ENCODE assay signal across 11 cellular contexts in genomic region chr10:79223346-79224048, GRCh38.
DNase-seq lines count a peak whose midpoint lies in the region; ATAC-seq and TF ChIP-seq lines count a peak whose summit lies in the region.
"Had no signal": no experiment of that assay in that cellular context is flagged by ENCODE, and none has a peak within 500 bp of the region (broad histone marks: within the 10 kb centered on the region; RNA-seq: fewer than 3 reads in every experiment).

No MANE protein-coding gene starts in this region.

- no peak for ATAC-seq in HG02763 (IDR thresholded peaks at IDR 0.05; ENCODE audit: unreplicated experiment)
- no peak for ATAC-seq in CD8-positive, alpha-beta T cell
- ATAC-seq: stimulated activated effector memory CD8-positive, alpha-beta T cell treated with anti-CD3 and anti-CD28 coated beads, Interleukin-12 subunit alpha, Interleukin-12 subunit beta, amount 100 ng/mL, for 72 hours had no signal

- H3K9me3 Mint-ChIP-seq in CD8-positive, alpha-beta T cell = no peaks in the 10 kb centered on the region
- H3K9me3 Mint-ChIP-seq in activated T-helper 1 cell treated with anti-CD3 and anti-CD28 coated beads, Interleukin-12 subunit alpha, Interleukin-12 subunit beta, Interleukin-2, Interleukin-4 antibody, amounts not matched to agents 30 ng/mL and 10 ng/mL and 1 ng/mL, durations not matched to agents 14 hours and 24 hours and 36 hours = no peaks in the 10 kb centered on the region
- H3K9me3 Mint-ChIP-seq: stimulated activated effector memory CD8-positive, alpha-beta T cell treated with anti-CD3 and anti-CD28 coated beads, Interleukin-12 subunit alpha, Interleukin-12 subunit beta, amount 100 ng/mL, for 72 hours had no signal

- H3K9me3 ChIP-seq in CD8-positive, alpha-beta T cell (ENCODE audit: low read length) = no peaks in the 10 kb centered on the region

- H3K4me1 ChIP-seq in CD8-positive, alpha-beta T cell (ENCODE audit: insufficient read depth, low read length) = no peaks in the 10 kb centered on the region

- H3K27ac ChIP-seq in CD8-positive, alpha-beta T cell (ENCODE audit: low read depth, low read length) = no peak overlapping the region

- peak; percentile 94 for DNase-seq in ELF-1 (ENCODE audit: low read depth, low spot score)
- peak; percentile 86 to 95 for DNase-seq in dermis microvascular lymphatic vessel endothelial cell (ENCODE audit: low read depth in 2 of 2)
- DNase-seq in islet precursor cell = peak; percentile 99
- peak; percentile 75 for DNase-seq in renal cortical epithelial cell (ENCODE audit: low read depth)
- no peak for DNase-seq in CD8-positive, alpha-beta T cell
- no peak for DNase-seq in NCI-H1417 treated with DMSO at 0.1 percent for 48 hours (lab: John Stamatoyannopoulos, UW)
- DNase-seq in activated T-helper 1 cell treated with anti-CD3 and anti-CD28 coated beads, Interleukin-12 subunit alpha, Interleukin-12 subunit beta, Interleukin-2, Interleukin-4 antibody, amounts not matched to agents 30 ng/mL and 10 ng/mL and 1 ng/mL, durations not matched to agents 14 hours and 24 hours and 36 hours (ENCODE audit: low spot score) = no peak
- DNase-seq: activated CD8-positive, alpha-beta memory T cell treated with anti-CD3 and anti-CD28 coated beads for 24 hours; effector memory CD4-positive, alpha-beta T cell had no signal

- H3K27me3 ChIP-seq in CD8-positive, alpha-beta T cell (ENCODE audit: insufficient read depth, low read length) = no peaks in the 10 kb centered on the region

- intact Hi-C loops in CD8-positive, alpha-beta T cell (cut with DNase I, micrococcal nuclease) = no loop called here
- intact Hi-C loops in activated T-helper 1 cell treated with anti-CD3 and anti-CD28 coated beads, Interleukin-12 subunit alpha, Interleukin-12 subunit beta, Interleukin-2, Interleukin-4 antibody, amounts not matched to agents 30 ng/mL and 10 ng/mL and 1 ng/mL, durations not matched to agents 14 hours and 24 hours and 36 hours (cut with micrococcal nuclease) = no loop called here

- no peaks in the 10 kb centered on the region for H3K27me3 Mint-ChIP-seq in CD8-positive, alpha-beta T cell (ENCODE audit: low read depth)
- H3K27me3 Mint-ChIP-seq in activated T-helper 1 cell treated with anti-CD3 and anti-CD28 coated beads, Interleukin-12 subunit alpha, Interleukin-12 subunit beta, Interleukin-2, Interleukin-4 antibody, amounts not matched to agents 30 ng/mL and 10 ng/mL and 1 ng/mL, durations not matched to agents 14 hours and 24 hours and 36 hours (ENCODE audit: insufficient read depth) = peaks cover 1% of the 10 kb centered on the region

- no peak overlapping the region for H3K27ac Mint-ChIP-seq in CD8-positive, alpha-beta T cell
- H3K27ac Mint-ChIP-seq in activated T-helper 1 cell treated with anti-CD3 and anti-CD28 coated beads, Interleukin-12 subunit alpha, Interleukin-12 subunit beta, Interleukin-2, Interleukin-4 antibody, amounts not matched to agents 30 ng/mL and 10 ng/mL and 1 ng/mL, durations not matched to agents 14 hours and 24 hours and 36 hours = no peak overlapping the region

- no peaks in the 10 kb centered on the region for H3K36me3 ChIP-seq in CD8-positive, alpha-beta T cell (ENCODE audit: insufficient read depth, low read length)

- no peak for TF ChIP-seq CTCF in CD8-positive, alpha-beta T cell (IDR thresholded peaks at IDR 0.05)

- H3K4me3 Mint-ChIP-seq in CD8-positive, alpha-beta T cell = no peak overlapping the region
- no peak overlapping the region for H3K4me3 Mint-ChIP-seq in activated T-helper 1 cell treated with anti-CD3 and anti-CD28 coated beads, Interleukin-12 subunit alpha, Interleukin-12 subunit beta, Interleukin-2, Interleukin-4 antibody, amounts not matched to agents 30 ng/mL and 10 ng/mL and 1 ng/mL, durations not matched to agents 14 hours and 24 hours and 36 hours
- H3K4me3 Mint-ChIP-seq: stimulated activated effector memory CD8-positive, alpha-beta T cell treated with anti-CD3 and anti-CD28 coated beads, Interleukin-12 subunit alpha, Interleukin-12 subunit beta, amount 100 ng/mL, for 72 hours had no signal

- CTCF ChIA-PET in CD8-positive, alpha-beta T cell (lab: Charles Lee) = interaction anchor here (0.6 to 1.5 kb wide), 2 partner anchors 21 to 103 kb away, joined by 4 read pairs; no protein-coding TSS in a partner anchor

- no peaks in the 10 kb centered on the region for H3K4me1 Mint-ChIP-seq in CD8-positive, alpha-beta T cell (ENCODE audit: low read depth)
- H3K4me1 Mint-ChIP-seq in activated T-helper 1 cell treated with anti-CD3 and anti-CD28 coated beads, Interleukin-12 subunit alpha, Interleukin-12 subunit beta, Interleukin-2, Interleukin-4 antibody, amounts not matched to agents 30 ng/mL and 10 ng/mL and 1 ng/mL, durations not matched to agents 14 hours and 24 hours and 36 hours (ENCODE audit: low read depth) = no peaks in the 10 kb centered on the region

- POLR2A ChIA-PET in CD8-positive, alpha-beta T cell (lab: Charles Lee) = no interaction called here

- no peak overlapping the region for H3K4me3 ChIP-seq in CD8-positive, alpha-beta T cell (ENCODE audit: low read depth, low read length)

- peaks cover 7% of the 10 kb centered on the region for H3K36me3 Mint-ChIP-seq in CD8-positive, alpha-beta T cell
- no peaks in the 10 kb centered on the region for H3K36me3 Mint-ChIP-seq in activated T-helper 1 cell treated with anti-CD3 and anti-CD28 coated beads, Interleukin-12 subunit alpha, Interleukin-12 subunit beta, Interleukin-2, Interleukin-4 antibody, amounts not matched to agents 30 ng/mL and 10 ng/mL and 1 ng/mL, durations not matched to agents 14 hours and 24 hours and 36 hours (ENCODE audit: low read depth)

Comparison
In these comparisons a context has a peak if more than half of its experiments do, and no peak if none do; other contexts are left out.
1. DNase-seq: peak in ELF-1 (single experiment), dermis microvascular lymphatic vessel endothelial cell (2 of 2), islet precursor cell (single experiment) and renal cortical epithelial cell (single experiment); none in CD8-positive, alpha-beta T cell (0 of 7), NCI-H1417 treated with DMSO at 0.1 percent for 48 hours (single experiment) and activated T-helper 1 cell treated with anti-CD3 and anti-CD28 coated beads, Interleukin-12 subunit alpha, Interleukin-12 subunit beta, Interleukin-2, Interleukin-4 antibody, amounts not matched to agents 30 ng/mL and 10 ng/mL and 1 ng/mL, durations not matched to agents 14 hours and 24 hours and 36 hours (single experiment).